In genomic region chr7:43694399-43694748, GRCh38 we compare ENCODE assay signal across 1 cellular context.
TF ChIP-seq lines count a peak whose summit lies in the region.

No MANE protein-coding gene starts in this region.

TF ChIP-seq in endothelial cell of umbilical vein, 7 proteins besides CTCF, POLR2A, EP300 and RAD21 (continued from another document):
- no peak for TF ChIP-seq POLR2AphosphoS5 (IDR thresholded peaks at IDR 0.05; ENCODE audit: insufficient read depth, low read depth, low read length)
